Comparison of ENCODE assay signal across 28 cellular contexts in the genomic region with DNA sequence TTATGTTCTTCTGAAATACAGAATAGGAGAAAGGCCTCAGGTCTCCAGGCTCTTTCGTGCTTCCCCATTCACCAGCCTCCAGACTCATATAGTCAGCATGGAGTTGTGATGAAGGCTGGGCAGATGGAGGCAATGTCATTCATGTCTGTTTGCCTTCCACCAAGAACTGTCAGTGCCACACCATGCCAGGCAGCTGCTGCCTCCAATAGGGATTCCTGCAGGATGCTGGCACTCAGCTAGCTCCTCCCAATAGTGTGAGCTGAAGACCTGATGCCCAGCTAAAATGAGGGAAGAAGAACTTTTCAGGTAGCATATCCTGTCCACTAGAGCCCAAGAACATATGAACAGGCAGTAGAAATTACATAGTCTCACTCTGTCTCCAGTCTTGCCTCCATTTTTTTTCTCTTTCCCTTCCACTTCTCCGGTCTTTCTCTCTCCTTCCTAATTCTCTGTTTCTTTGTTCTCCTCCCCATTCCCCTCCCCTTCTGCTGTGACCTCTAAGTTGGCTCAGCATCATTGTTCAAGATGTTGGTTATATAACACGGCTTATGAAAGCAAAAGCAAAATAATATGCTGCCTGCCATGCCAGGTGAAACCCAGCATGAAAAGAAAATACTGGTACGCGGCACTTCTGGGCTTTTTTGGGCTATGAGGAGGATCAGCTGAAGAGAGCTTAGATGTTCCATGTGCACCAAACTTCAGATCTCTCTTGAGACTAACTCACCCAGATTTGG. TPM values are rescaled to one million over a fixed set of nuclear protein-coding genes. Genes with fewer than 3 reads are reported as not detected.
"Had no signal": no experiment of that assay in that cellular context is flagged by ENCODE, and none has a peak within 500 bp of the region (broad histone marks: within the 10 kb centered on the region; RNA-seq: fewer than 3 reads in every experiment).

No MANE protein-coding gene starts in this region.

- H3K36me3 Mint-ChIP-seq: activated CD4-positive, alpha-beta memory T cell treated with anti-CD3 and anti-CD28 coated beads for 36 hours; activated CD8-positive, alpha-beta memory T cell treated with anti-CD3 and anti-CD28 coated beads, Interleukin-2, amount 10 ng/mL, durations not matched to agents 7 days and 5 days; activated naive CD8-positive, alpha-beta T cell treated with anti-CD3 and anti-CD28 coated beads, Interleukin-2, amount 10 ng/mL, durations not matched to agents 7 days and 5 days; mesothelial cell of epicardium; type B pancreatic cell had no signal

- H3K4me3 Mint-ChIP-seq: activated B cell treated with CpG ODN at 0.5 μM for 24 hours; activated CD4-positive, alpha-beta memory T cell treated with anti-CD3 and anti-CD28 coated beads for 36 hours; activated CD8-positive, alpha-beta memory T cell treated with anti-CD3 and anti-CD28 coated beads, Interleukin-2, amount 10 ng/mL, durations not matched to agents 7 days and 5 days; activated naive CD8-positive, alpha-beta T cell treated with anti-CD3 and anti-CD28 coated beads, Interleukin-2, amount 10 ng/mL, durations not matched to agents 7 days and 5 days; endodermal cell; mesothelial cell of epicardium; nephron; stimulated activated naive CD8-positive, alpha-beta T cell treated with anti-CD3 and anti-CD28 coated beads, Interleukin-15, Interleukin-2, amounts not matched to agents 100 ng/mL and 50 ng/mL, for 24 hours; type B pancreatic cell had no signal

- H3K36me3 ChIP-seq: cardiac muscle cell, suprapubic skin had no signal

- ATAC-seq: activated CD8-positive, alpha-beta memory T cell treated with anti-CD3 and anti-CD28 coated beads, Interleukin-2, amount 10 ng/mL, durations not matched to agents 7 days and 5 days; left colon had no signal

- H3K4me3 ChIP-seq: cardiac muscle cell, hepatocyte, suprapubic skin had no signal

- H3K27ac ChIP-seq: cardiac muscle cell, hepatocyte, suprapubic skin had no signal

- DNase-seq: activated B cell treated with CpG ODN at 0.5 μM for 24 hours; activated CD4-positive, alpha-beta memory T cell treated with anti-CD3 and anti-CD28 coated beads for 36 hours; activated CD4-positive, alpha-beta T cell treated with anti-CD3 and anti-CD28 coated beads for 4 hours; activated CD8-positive, alpha-beta memory T cell treated with anti-CD3 and anti-CD28 coated beads, Interleukin-2, amount 10 ng/mL, durations not matched to agents 7 days and 5 days; activated naive CD4-positive, alpha-beta T cell treated with Interleukin-2 at 50 U/mL for 16 hours; activated naive CD8-positive, alpha-beta T cell treated with anti-CD3 and anti-CD28 coated beads, Interleukin-2, amount 10 ng/mL, durations not matched to agents 7 days and 5 days; amygdala; endodermal cell; left colon; right cardiac atrium; small intestine; stimulated activated CD4-positive, alpha-beta T cell treated with anti-CD3 and anti-CD28 coated beads, Interleukin-15, amount 100 ng/mL, for 24 hours; stimulated activated CD4-positive, alpha-beta T cell treated with anti-CD3 and anti-CD28 coated beads, Interleukin-2, amount 100 ng/mL, for 48 hours; T-helper 1 cell; T-helper 9 cell had no signal

- H3K79me2 ChIP-seq: hepatocyte had no signal

- H3K9me3 ChIP-seq: suprapubic skin had no signal

- H3K27me3 ChIP-seq: cardiac muscle cell, hepatocyte, suprapubic skin had no signal

- H3K9me3 Mint-ChIP-seq: activated B cell treated with CpG ODN at 0.5 μM for 24 hours; activated CD4-positive, alpha-beta memory T cell treated with anti-CD3 and anti-CD28 coated beads for 36 hours; activated naive CD8-positive, alpha-beta T cell treated with anti-CD3 and anti-CD28 coated beads, Interleukin-2, amount 10 ng/mL, durations not matched to agents 7 days and 5 days; activated T-helper 2 cell treated with anti-CD3 and anti-CD28 coated beads, Interferon-gamma antibody, Interleukin-2, Interleukin-4, amounts not matched to agents 10 μg/mL and 5 μg/mL and 100 μg/mL, durations not matched to agents 14 hours and 24 hours and 36 hours; endodermal cell; mesothelial cell of epicardium; nephron; stimulated activated naive CD8-positive, alpha-beta T cell treated with anti-CD3 and anti-CD28 coated beads, Interleukin-15, Interleukin-2, amounts not matched to agents 100 ng/mL and 50 ng/mL, for 24 hours; type B pancreatic cell had no signal

- H3K4me1 Mint-ChIP-seq: activated B cell treated with CpG ODN at 0.5 μM for 24 hours; activated CD8-positive, alpha-beta memory T cell treated with anti-CD3 and anti-CD28 coated beads, Interleukin-2, amount 10 ng/mL, durations not matched to agents 7 days and 5 days; activated naive CD8-positive, alpha-beta T cell treated with anti-CD3 and anti-CD28 coated beads, Interleukin-2, amount 10 ng/mL, durations not matched to agents 7 days and 5 days; endodermal cell; mesothelial cell of epicardium; nephron had no signal

- H2AFZ ChIP-seq: hepatocyte had no signal

- H3K4me1 ChIP-seq: suprapubic skin had no signal

- H3K4me2 ChIP-seq: hepatocyte had no signal

- H3K27me3 Mint-ChIP-seq: activated B cell treated with CpG ODN at 0.5 μM for 24 hours; activated CD4-positive, alpha-beta memory T cell treated with anti-CD3 and anti-CD28 coated beads for 36 hours; activated CD8-positive, alpha-beta memory T cell treated with anti-CD3 and anti-CD28 coated beads, Interleukin-2, amount 10 ng/mL, durations not matched to agents 7 days and 5 days; progenitor cell of endocrine pancreas; stimulated activated naive CD8-positive, alpha-beta T cell treated with anti-CD3 and anti-CD28 coated beads, Interleukin-15, Interleukin-2, amounts not matched to agents 100 ng/mL and 50 ng/mL, for 24 hours; type B pancreatic cell had no signal

- H3K27ac Mint-ChIP-seq: activated B cell treated with CpG ODN at 0.5 μM for 24 hours; activated CD4-positive, alpha-beta memory T cell treated with anti-CD3 and anti-CD28 coated beads for 36 hours; activated CD8-positive, alpha-beta memory T cell treated with anti-CD3 and anti-CD28 coated beads, Interleukin-2, amount 10 ng/mL, durations not matched to agents 7 days and 5 days; activated naive CD8-positive, alpha-beta T cell treated with anti-CD3 and anti-CD28 coated beads, Interleukin-2, amount 10 ng/mL, durations not matched to agents 7 days and 5 days; activated T-helper 2 cell treated with anti-CD3 and anti-CD28 coated beads, Interferon-gamma antibody, Interleukin-2, Interleukin-4, amounts not matched to agents 10 μg/mL and 5 μg/mL and 100 μg/mL, durations not matched to agents 14 hours and 24 hours and 36 hours; endodermal cell; mesothelial cell of epicardium; nephron; progenitor cell of endocrine pancreas; stimulated activated naive CD8-positive, alpha-beta T cell treated with anti-CD3 and anti-CD28 coated beads, Interleukin-15, Interleukin-2, amounts not matched to agents 100 ng/mL and 50 ng/mL, for 24 hours; type B pancreatic cell had no signal

RNA-seq across cellular contexts. Expression of a gene that starts 26.2 kb away (rescaled TPM):
- total RNA-seq: activated B cell treated with CpG ODN at 0.5 μM for 24 hours; activated CD4-positive, alpha-beta memory T cell treated with anti-CD3 and anti-CD28 coated beads for 36 hours; activated CD8-positive, alpha-beta memory T cell treated with anti-CD3 and anti-CD28 coated beads, Interleukin-2, amount 10 ng/mL, durations not matched to agents 7 days and 5 days; activated naive CD8-positive, alpha-beta T cell treated with anti-CD3 and anti-CD28 coated beads, Interleukin-2, amount 10 ng/mL, durations not matched to agents 7 days and 5 days; activated T-helper 2 cell treated with anti-CD3 and anti-CD28 coated beads, Interferon-gamma antibody, Interleukin-2, Interleukin-4, amounts not matched to agents 10 μg/mL and 5 μg/mL and 100 μg/mL, durations not matched to agents 14 hours and 24 hours and 36 hours; cardiac muscle cell; endodermal cell; epithelial cell of proximal tubule; glomerular endothelial cell; hepatocyte; left colon; lung microvascular endothelial cell; mesothelial cell of epicardium; omental fat pad; progenitor cell of endocrine pancreas; right cardiac atrium; suprapubic skin had no signal
